ENCODE assay signal across 14 cellular contexts in the genomic region with DNA sequence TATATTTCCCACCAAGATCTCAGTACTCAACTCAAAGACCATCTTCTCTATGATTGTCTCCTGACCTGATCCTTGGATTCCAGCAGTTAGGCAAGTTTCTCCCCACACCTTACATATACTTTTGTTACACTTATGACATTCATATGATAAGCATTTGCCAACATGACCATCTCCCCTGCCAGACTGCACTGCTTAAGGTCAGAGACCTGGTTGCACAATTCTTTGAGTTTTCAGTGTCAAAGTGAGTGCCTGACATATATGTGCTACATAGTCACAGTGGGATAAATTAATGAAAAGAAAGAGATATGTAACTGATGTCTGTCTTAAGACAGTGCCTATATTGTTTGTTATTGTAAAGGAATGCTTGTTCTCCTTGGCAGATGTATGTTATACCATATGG.
"Had no signal": no experiment of that assay in that cellular context is flagged by ENCODE, and none has a peak within 500 bp of the region (broad histone marks: within the 10 kb centered on the region; RNA-seq: fewer than 3 reads in every experiment).

No MANE protein-coding gene starts in this region.

- H3K4me3 ChIP-seq: dorsolateral prefrontal cortex, esophagus muscularis mucosa, lung, transverse colon had no signal

- H3K27ac ChIP-seq: dorsolateral prefrontal cortex, esophagus muscularis mucosa, parathyroid adenoma, transverse colon had no signal

- H3K9me3 ChIP-seq: esophagus muscularis mucosa, transverse colon had no signal

- DNase-seq: activated CD4-positive, alpha-beta T cell treated with anti-CD3 and anti-CD28 coated beads, Interleukin-2, amount 50 U/mL, for 4 hours; activated CD4-positive, CD25-positive, alpha-beta regulatory T cell treated with anti-CD3 and anti-CD28 coated beads, Interleukin-2, amount 50 U/mL, for 72 hours; activated effector memory CD4-positive, alpha-beta T cell treated with Interleukin-2 at 50 U/mL for 16 hours; activated T-cell treated with anti-CD3 and anti-CD28 coated beads, Interleukin-2, amount 50 U/mL, for 24 hours; amygdala; dorsolateral prefrontal cortex; hypothalamus; midbrain; substantia nigra; transverse colon had no signal

- H3K36me3 ChIP-seq: esophagus muscularis mucosa, transverse colon had no signal

- H3K27me3 ChIP-seq: dorsolateral prefrontal cortex, esophagus muscularis mucosa, transverse colon had no signal

- ATAC-seq: stimulated activated memory B cell treated with anti-CD40 and anti-IgM and Interleukin-4, amounts not matched to agents 10 μg/mL and 1 μg/mL and 100 μg/mL, for 72 hours had no signal
